Comparison of ENCODE assay signal across 9 cellular contexts in genomic region chr14:102055181-102055901, GRCh38. TPM values are rescaled to one million over a fixed set of nuclear protein-coding genes. Genes with fewer than 3 reads are reported as not detected.
DNase-seq lines count a peak whose midpoint lies in the region; ATAC-seq, FAIRE-seq and TF ChIP-seq lines count a peak whose summit lies in the region.
"Had no signal": no experiment of that assay in that cellular context is flagged by ENCODE, and none has a peak within 500 bp of the region (broad histone marks: within the 10 kb centered on the region; RNA-seq: fewer than 3 reads in every experiment).

No MANE protein-coding gene starts in this region.

- DNase-seq in A549 (ENCODE audit: low read depth in 1 of 2, low spot score in 1 of 2) (no peak), H54 (ENCODE audit: insufficient read length, low spot score) (peak; percentile 55), astrocyte of the spinal cord (ENCODE audit: low read depth, low spot score) (peak; percentile 77), keratinocyte (ENCODE audit: low read depth, low spot score) (no peak), NOMO-1 (lab: John Stamatoyannopoulos, UW; ENCODE audit: unreplicated experiment in 2 of 2) (no peak), hypothalamus (lab: John Stamatoyannopoulos, UW) (no peak)
- DNase-seq in stimulated activated CD4-positive, alpha-beta T cell treated with anti-CD3 and anti-CD28 coated beads, Interleukin-4, amount 100 ng/mL, for 4 hours: no peak
- DNase-seq: stimulated activated CD4-positive, alpha-beta T cell treated with anti-CD3 and anti-CD28 coated beads, Interleukin-1b, Interleukin-23, amount 100 ng/mL, for 48 hours had no signal

- H3K27me3 ChIP-seq in keratinocyte (ENCODE audit: control insufficient read depth, extremely low read depth, insufficient read depth, low read length): no peaks in the 10 kb centered on the region

- POLR2A ChIA-PET in A549 (lab: Yijun Ruan, JAX): no interaction called here

- H3K4me3 ChIP-seq in A549 (no peak overlapping the region), astrocyte of the spinal cord (ENCODE audit: low read depth, low read length) (no peak overlapping the region), keratinocyte (ENCODE audit: control insufficient read depth in 2 of 3, extremely low read depth in 1 of 3, insufficient read depth in 2 of 3, low read depth in 1 of 3, low read length in 3 of 3) (no peak overlapping the region)

- WGBS in A549 (ENCODE audit: missing lambda C conversion rate): 93% methylated on average over 24 of the region's 24 CpGs

- peaks cover 16 to 19% of the 10 kb centered on the region in 2 experiments for H3K36me3 ChIP-seq in keratinocyte (ENCODE audit: control insufficient read depth in 2 of 2, extremely low read depth in 1 of 2, insufficient read depth in 2 of 2, low read length in 2 of 2)

- in situ Hi-C loops in astrocyte of the spinal cord (cut with HindIII; ENCODE audit: low sequenced_read_pairs): no loop called here

- no peak for TF ChIP-seq POLR2A in A549 (IDR thresholded peaks at IDR 0.05; ENCODE audit: low read length)
- no peak for TF ChIP-seq POLR2A in H54 (IDR thresholded peaks at IDR 0.05; ENCODE audit: low read depth, low read length)

- CTCF ChIA-PET in A549 (lab: Yijun Ruan, JAX): interaction anchor here (0.7 to 2.0 kb wide), 4 partner anchors 9 to 94 kb away, joined by 3 to 7 read pairs (median 5); no protein-coding TSS in a partner anchor

- no peak for TF ChIP-seq RAD21 in A549 (conservative IDR thresholded peaks at IDR 0.05 in 1 of 2, IDR thresholded peaks at IDR 0.05 in 1 of 2)

- H3K9me1 ChIP-seq in keratinocyte (ENCODE audit: control insufficient read depth, extremely low read depth, insufficient read depth, low read length): no peaks in the 10 kb centered on the region

- H2AFZ ChIP-seq in keratinocyte (ENCODE audit: control insufficient read depth, low read length): no peak overlapping the region

- no peaks in the 10 kb centered on the region for H3K9me3 ChIP-seq in A549
- H3K9me3 ChIP-seq in keratinocyte (ENCODE audit: control insufficient read depth, low read depth, low read length): no peaks in the 10 kb centered on the region

- TF ChIP-seq CTCF in A549 (IDR thresholded peaks at IDR 0.05) (no peak), astrocyte of the spinal cord (IDR thresholded peaks at IDR 0.05; ENCODE audit: low read depth, low read length) (no peak), keratinocyte (optimal IDR thresholded peaks at IDR 0.05 in 1 of 3, IDR thresholded peaks at IDR 0.05 in 1 of 3, conservative IDR thresholded peaks at IDR 0.05 in 1 of 3; ENCODE audit: extremely low read depth in 1 of 3, insufficient read depth in 2 of 3, low read length in 3 of 3) (no peak)

- H3K79me2 ChIP-seq in keratinocyte (ENCODE audit: control insufficient read depth, insufficient read depth, low read length): no peaks in the 10 kb centered on the region

- peak; percentile 6 to 14; a peak in 4 of 6 replicates for ATAC-seq in A549
- ATAC-seq in HG02885 (IDR thresholded peaks at IDR 0.05; ENCODE audit: poor library complexity, unreplicated experiment): no peak

- no peaks in the 10 kb centered on the region for H3K4me1 ChIP-seq in A549
- H3K4me1 ChIP-seq in keratinocyte (ENCODE audit: control insufficient read depth, extremely low read depth, insufficient read depth, low read length): peaks cover 13% of the 10 kb centered on the region

- FAIRE-seq in A549 (lab: Jason Lieb, UNC) (no peak), H54 (lab: Jason Lieb, UNC) (no peak), keratinocyte (lab: Jason Lieb, UNC) (peak; percentile 80)

- H3K27ac ChIP-seq in A549 (no peak overlapping the region), keratinocyte (ENCODE audit: control insufficient read depth, insufficient read depth, low read length) (no peak overlapping the region)

- dilution Hi-C loops in keratinocyte (cut with MboI; ENCODE audit: extremely low pct_ligation_motif_present, low sequenced_read_pairs): no loop called here

- no peak for TF ChIP-seq EP300 in A549 (IDR thresholded peaks at IDR 0.05)

- no peak overlapping the region for H3K9ac ChIP-seq in keratinocyte (ENCODE audit: control insufficient read depth, extremely low read depth, insufficient read depth, low read length)

- no peak overlapping the region for H3K4me2 ChIP-seq in A549
- peak overlapping the region; percentile 32 for H3K4me2 ChIP-seq in keratinocyte (ENCODE audit: control insufficient read depth, extremely low read depth, insufficient read depth, low read depth, low read length)

- no peaks in the 10 kb centered on the region for H4K20me1 ChIP-seq in keratinocyte (ENCODE audit: control insufficient read depth, extremely low read depth, insufficient read depth, low read length)

TF ChIP-seq in A549, 52 proteins besides CTCF, POLR2A, EP300 and RAD21:
- TF ChIP-seq CBX2 (IDR thresholded peaks at IDR 0.05; ENCODE audit: borderline replicate concordance, low read depth) (no peak), RCOR1 (IDR thresholded peaks at IDR 0.05; ENCODE audit: low read depth, low read length) (no peak), CBX8 (IDR thresholded peaks at IDR 0.05) (no peak), POLR2AphosphoS2 (conservative IDR thresholded peaks at IDR 0.05; ENCODE audit: low read length) (0 out of 2 replicates have a peak, but pooled peaks have one; percentile 14), GATA3 (IDR thresholded peaks at IDR 0.05; ENCODE audit: borderline replicate concordance) (no peak), ZFP36 (IDR thresholded peaks at IDR 0.05; ENCODE audit: borderline replicate concordance, partially characterized antibody) (no peak), BHLHE40 (IDR thresholded peaks at IDR 0.05; ENCODE audit: low read depth, low read length) (no peak), KDM5A (IDR thresholded peaks at IDR 0.05) (no peak), HOXA7 (CRISPR knock-in tag; IDR thresholded peaks at IDR 0.05) (no peak)

RNA-seq across cellular contexts. Expression of gene HSP90AA1, which starts 31.5 kb away (rescaled TPM):
- polyA plus RNA-seq in A549 (2011; rRNA removed) (944 and 1,087 TPM in 2 replicates), A549 (2017; fragmentation: RNase III; extraction: RNeasy Plus Mini Kit Qiagen cat#74134 plus additional on column Dnase treatment) (1,680 to 2,326 TPM (median 1,864 TPM) in 3 replicates), keratinocyte (436 to 952 TPM (median 898 TPM) in 3 replicates)
- polyA plus RNA-seq in A549 (2012; cell fraction: cytosol; rRNA removed): 384 and 510 TPM in 2 replicates
- polyA plus RNA-seq in A549 (2012; cell fraction: nucleus; rRNA removed): 279 and 366 TPM in 2 replicates
- 429 and 465 TPM in 2 replicates for polyA minus RNA-seq in A549 (2011; rRNA and poly(A)+ RNA removed)
- 5,549 TPM for polyA plus RNA-seq in keratinocyte (2011; ENCODE audit: low read depth)
- 387 and 706 TPM in 2 replicates for polyA plus RNA-seq in keratinocyte (2011; cell fraction: cytosol; rRNA removed)
- polyA plus RNA-seq in keratinocyte (2011; cell fraction: nucleus; rRNA removed): 414 and 646 TPM in 2 replicates
- 1,032 and 1,140 TPM in 2 replicates for polyA plus RNA-seq in keratinocyte (2012; ENCODE audit: low replicate concordance)
- polyA minus RNA-seq in keratinocyte: 141 to 874 TPM (median 371 TPM) in 3 replicates
- 889 TPM for polyA minus RNA-seq in keratinocyte (2011; cell fraction: cytosol; rRNA and poly(A)+ RNA removed)
- 192 and 292 TPM in 2 replicates for polyA minus RNA-seq in keratinocyte (2011; cell fraction: nucleus; rRNA and poly(A)+ RNA removed)

Comparison
In these comparisons a context has a peak if more than half of its experiments do, and no peak if none do; other contexts are left out.
1. DNase-seq: peak in H54 (single experiment) and astrocyte of the spinal cord (single experiment); none in A549 (0 of 2), keratinocyte (single experiment), NOMO-1 (0 of 2), stimulated activated CD4-positive, alpha-beta T cell treated with anti-CD3 and anti-CD28 coated beads, Interleukin-4, amount 100 ng/mL, for 4 hours (0 of 2) and hypothalamus (0 of 51).